12 cellular contexts compared by ENCODE assay signal in the genomic region with DNA sequence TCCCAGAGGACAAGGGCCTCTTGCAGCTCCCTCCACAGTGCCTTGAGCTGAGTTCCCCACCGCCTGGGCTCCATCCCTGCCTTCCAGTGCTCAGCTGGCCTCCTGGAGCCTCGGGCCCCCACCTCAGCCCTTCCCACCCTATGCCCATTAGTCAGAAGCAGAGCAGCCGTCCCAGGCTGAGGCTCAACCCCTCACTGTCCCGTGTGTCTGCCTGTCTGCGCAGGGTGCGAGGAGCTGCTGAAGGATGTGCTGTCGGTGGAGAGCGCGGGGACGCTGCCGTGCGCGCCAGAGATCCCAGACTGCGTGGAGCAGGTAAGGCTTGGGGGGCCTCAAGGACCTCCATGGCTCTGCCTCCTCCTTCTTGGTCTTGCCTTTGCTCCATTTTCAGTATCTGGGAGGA. TPM values are rescaled to one million over a fixed set of nuclear protein-coding genes. Genes with fewer than 3 reads are reported as not detected.
DNase-seq lines count a peak whose midpoint lies in the region; ATAC-seq, FAIRE-seq and TF ChIP-seq lines count a peak whose summit lies in the region.
"Had no signal": no experiment of that assay in that cellular context is flagged by ENCODE, and none has a peak within 500 bp of the region (broad histone marks: within the 10 kb centered on the region; RNA-seq: fewer than 3 reads in every experiment).

No MANE protein-coding gene starts in this region.

- no peaks in the 10 kb centered on the region for H3K23me2 ChIP-seq in H1 (ENCODE audit: low read depth, low read length)

- no peaks in the 10 kb centered on the region for H3F3A ChIP-seq in Loucy (ENCODE audit: low read depth)

- H2BK5ac ChIP-seq in H1 (ENCODE audit: low read depth, low read length) = no peak overlapping the region

- H4K20me1 ChIP-seq in Loucy (ENCODE audit: insufficient read depth, low read length, poor library complexity, severe bottlenecking) (no peaks in the 10 kb centered on the region), H1 (replicated peaks in 1 of 2; ENCODE audit: control insufficient read depth in 1 of 2, insufficient read depth in 2 of 2, low read length in 2 of 2) (no peaks in the 10 kb centered on the region), osteoblast (ENCODE audit: insufficient read depth, low read length) (no peaks in the 10 kb centered on the region)

- peak; percentile 58 for DNase-seq in activated effector memory CD4-positive, alpha-beta T cell treated with anti-CD3 and anti-CD28 coated beads, Interleukin-2, amount 50 U/mL, for 16 hours
- no peak for DNase-seq in activated effector memory CD4-positive, alpha-beta T cell treated with Interleukin-2 at 50 U/mL for 16 hours
- DNase-seq in H1 (ENCODE audit: low read depth in 1 of 2, low spot score in 2 of 2) = no peak
- peak; percentile 37 for DNase-seq in osteoblast (ENCODE audit: insufficient read length, low spot score, missing footprints)
- no peak for DNase-seq in NCI-H446 treated with DMSO at 0.1 percent for 48 hours (lab: John Stamatoyannopoulos, UW)
- DNase-seq in hippocampal formation (lab: John Stamatoyannopoulos, UW) = no peak
- DNase-seq: DMS53, GM23248, H7 had no signal

- WGBS in H1 (ENCODE audit: extremely low coverage in 1 of 2, insufficient coverage in 1 of 2, insufficient read length in 1 of 2, insufficient replicate concordance in 2 of 2, low coverage in 1 of 2, low lambda C conversion rate in 2 of 2, missing lambda C conversion rate in 1 of 2), 2 experiments = 94% methylated on average over 14 of the region's 14 CpGs; no CpG with 5 or more reads in 1 of the 2 experiments

- H2BK20ac ChIP-seq in H1 (ENCODE audit: low read length) = no peak overlapping the region

- H3K79me1 ChIP-seq in H1 (ENCODE audit: low read depth, low read length) = no peaks in the 10 kb centered on the region

- POLR2A ChIA-PET in H1 (lab: Charles Lee; ENCODE audit: partially characterized antibody) = interaction anchor here (1.8 kb wide), 1 partner anchor 16 kb away, joined by 4 read pairs; no protein-coding TSS in a partner anchor

- CTCF ChIA-PET in H1 (lab: Charles Lee; ENCODE audit: partially characterized antibody) = interaction anchor here (0.9 to 17.3 kb wide), 10 partner anchors 10 to 423 kb away, joined by 3 to 325 read pairs (median 4); no protein-coding TSS in a partner anchor

- ATAC-seq in HG03439 (IDR thresholded peaks at IDR 0.05; ENCODE audit: unreplicated experiment) = no peak

- 0 out of 2 replicates have a peak overlapping the region, but pooled peaks have one; percentile 6 for H2AK5ac ChIP-seq in H1 (ENCODE audit: low read depth, low read length)

- H4K5ac ChIP-seq in H1 (ENCODE audit: insufficient read length, low read depth, low read length) = no peak overlapping the region

- peak overlapping the region; percentile 49 for H3K9ac ChIP-seq in Loucy (ENCODE audit: low read depth, low read length, poor library complexity, severe bottlenecking)
- no peak overlapping the region for H3K9ac ChIP-seq in H1 (replicated peaks in 1 of 4; ENCODE audit: extremely low read depth in 1 of 4, low read depth in 3 of 4, low read length in 3 of 4)
- H3K9ac ChIP-seq: GM23248 had no signal

- no peak for TF ChIP-seq EP300 in H1 (IDR thresholded peaks at IDR 0.05; ENCODE audit: borderline replicate concordance in 1 of 2, low read depth in 2 of 2, low read length in 2 of 2)

- no peak overlapping the region for H2BK15ac ChIP-seq in H1 (ENCODE audit: low read length)

- H3K9me3 ChIP-seq in Loucy (ENCODE audit: insufficient read depth, low read depth, low read length) = no peaks in the 10 kb centered on the region
- no peaks in the 10 kb centered on the region for H3K9me3 ChIP-seq in H1 (ENCODE audit: insufficient read depth in 2 of 2, low read depth in 1 of 2, low read length in 1 of 2)
- no peaks in the 10 kb centered on the region for H3K9me3 ChIP-seq in osteoblast (ENCODE audit: low read depth, low read length)

- H3K18ac ChIP-seq in H1 (ENCODE audit: extremely low read depth, low read length) = no peak overlapping the region; the same call in 1 of the 2 replicates

- no peak overlapping the region for H3K27ac ChIP-seq in H1 (ENCODE audit: low read depth, low read length)
- no peak overlapping the region for H3K27ac ChIP-seq in osteoblast (ENCODE audit: low read depth, low read length)
- H3K27ac ChIP-seq: 22Rv1, GM23248 had no signal

- H3K36me3 ChIP-seq in Loucy (ENCODE audit: insufficient read depth, low read length) (no peaks in the 10 kb centered on the region), H1 (ENCODE audit: control insufficient read depth in 2 of 4, insufficient read depth in 4 of 4, low read length in 3 of 4) (no peaks in the 10 kb centered on the region), osteoblast (ENCODE audit: insufficient read depth, low read length) (no peaks in the 10 kb centered on the region)

- no peak for FAIRE-seq in H1 (lab: Jason Lieb, UNC)

- H2BK12ac ChIP-seq in H1 (ENCODE audit: low read depth, low read length) = peak overlapping the region; percentile 33; the same call in 1 of the 2 replicates

- no peak overlapping the region for H2BK120ac ChIP-seq in H1 (replicated peaks; ENCODE audit: low read depth, low read length)

- TF ChIP-seq RAD21 in H1 (IDR thresholded peaks at IDR 0.05 in 1 of 2, conservative IDR thresholded peaks at IDR 0.05 in 1 of 2; ENCODE audit: low read depth in 2 of 2, low read length in 2 of 2) = no peak

- no peak overlapping the region for H3K4ac ChIP-seq in H1 (replicated peaks; ENCODE audit: insufficient read length, low read depth, low read length)

- H3K4me3 ChIP-seq in Loucy (ENCODE audit: low read length, poor library complexity, severe bottlenecking) (peak overlapping the region; percentile 69), H1 (ENCODE audit: extremely low read depth in 1 of 4, insufficient read depth in 2 of 4, low read depth in 3 of 4, low read length in 4 of 4) (no peak overlapping the region), osteoblast (ENCODE audit: insufficient read depth, low read length) (no peak overlapping the region)
- H3K4me3 ChIP-seq: GM23248 had no signal

- H4K91ac ChIP-seq in H1 (replicated peaks; ENCODE audit: insufficient read length, low read length) = peak overlapping the region; percentile 16

- H3K9me2 ChIP-seq in Loucy (replicated peaks; ENCODE audit: low read depth, low read length) = no peaks in the 10 kb centered on the region

- no peak for TF ChIP-seq POLR2A in H1 (IDR thresholded peaks at IDR 0.05; ENCODE audit: control extremely low read depth in 1 of 2, low read depth in 2 of 2, low read length in 2 of 2)

- no peak overlapping the region for H3K23ac ChIP-seq in H1 (ENCODE audit: insufficient read length)

- peaks cover 50% of the 10 kb centered on the region for H3K4me1 ChIP-seq in Loucy (ENCODE audit: insufficient read depth, low read length, poor library complexity, severe bottlenecking)
- peaks cover 0 to 11% (median 3%) of the 10 kb centered on the region in 4 experiments; a peak in 3 of 7 replicates for H3K4me1 ChIP-seq in H1 (replicated peaks in 1 of 4; ENCODE audit: control insufficient read depth in 3 of 4, insufficient read depth in 4 of 4, low read length in 3 of 4)
- H3K4me1 ChIP-seq in osteoblast (ENCODE audit: insufficient read depth, low read length) = peaks cover 3% of the 10 kb centered on the region

- H3K27me3 ChIP-seq in Loucy (ENCODE audit: insufficient read depth, low read length, poor library complexity, severe bottlenecking) (no peaks in the 10 kb centered on the region), H1 (replicated peaks in 1 of 4; ENCODE audit: control insufficient read depth in 3 of 4, extremely low read depth in 1 of 4, insufficient read depth in 3 of 4, low read length in 3 of 4) (no peaks in the 10 kb centered on the region), osteoblast (ENCODE audit: insufficient read depth, low read length) (peaks cover 33% of the 10 kb centered on the region)

- 0 out of 2 replicates have a peak overlapping the region, but pooled peaks have one; percentile 8 for H4K8ac ChIP-seq in H1 (ENCODE audit: extremely low read depth, insufficient read depth, low read length)

- H3K14ac ChIP-seq in H1 (ENCODE audit: insufficient read length) = no peak overlapping the region

- H3K4me2 ChIP-seq in Loucy (ENCODE audit: low read depth, low read length, poor library complexity, severe bottlenecking) (peak overlapping the region; percentile 91), H1 (ENCODE audit: insufficient read depth in 1 of 2, low read depth in 2 of 2, low read length in 2 of 2) (no peak overlapping the region), osteoblast (ENCODE audit: insufficient read depth, low read length) (no peak overlapping the region)

- H2AFZ ChIP-seq in Loucy (ENCODE audit: low read length) (no peak overlapping the region), H1 (ENCODE audit: low read length) (no peak overlapping the region), osteoblast (ENCODE audit: low read length) (no peak overlapping the region)
- H2AFZ ChIP-seq: GM23248 had no signal

- H3K79me2 ChIP-seq in Loucy (ENCODE audit: insufficient read depth, low read length) (0 out of 2 replicates have a peak, but pooled peaks cover 12% of the 10 kb centered on the region), H1 (ENCODE audit: control insufficient read depth in 1 of 2, insufficient read depth in 2 of 2, low read length in 2 of 2) (no peaks in the 10 kb centered on the region), osteoblast (ENCODE audit: insufficient read depth, low read length) (no peaks in the 10 kb centered on the region)

- H3K56ac ChIP-seq in H1 (replicated peaks; ENCODE audit: insufficient read length, low read depth, low read length) = no peak overlapping the region

- TF ChIP-seq CTCF in Loucy (conservative IDR thresholded peaks at IDR 0.05; ENCODE audit: low read length) (no peak), H1 (IDR thresholded peaks at IDR 0.05; ENCODE audit: control extremely low read depth in 1 of 3, insufficient read depth in 1 of 3, low read depth in 1 of 3, low read length in 3 of 3) (no peak), osteoblast (IDR thresholded peaks at IDR 0.05; ENCODE audit: extremely low read depth, low read depth, low read length) (no peak)

TF ChIP-seq in H1, 55 proteins besides CTCF, POLR2A, EP300 and RAD21 (continues in another document):
- TF ChIP-seq SIN3A (conservative IDR thresholded peaks at IDR 0.05 in 1 of 2, IDR thresholded peaks at IDR 0.05 in 1 of 2; ENCODE audit: low read depth in 1 of 2, low read length in 2 of 2) = no peak

RNA-seq across cellular contexts. Expression of a gene that starts 42.3 kb away (rescaled TPM):
- 53.2 and 60.5 TPM in 2 replicates for total RNA-seq in H1 (2021; fragmentation: NEBNext Ultra II Directional; extraction: Animal tissue kit (Norgen Biotek cat#: 25700))
- polyA plus RNA-seq in H1 (2011; rRNA removed) = 21.7 and 26.0 TPM in 2 replicates
- 34.7 TPM for polyA plus RNA-seq in H1 (2011; cell fraction: cytosol; rRNA removed)
- 41.3 TPM for polyA plus RNA-seq in H1 (2011; cell fraction: nucleus; rRNA removed)
- polyA plus RNA-seq in H1 (2012, experiment 1 of 2) = 25.5 to 36.8 TPM (median 34.5 TPM) in 4 replicates
- polyA plus RNA-seq in H1 (2012, experiment 2 of 2) = 13.8 TPM
- 20.5 TPM for polyA plus RNA-seq in H1 (2013, experiment 1 of 2)
- 20.5 TPM for polyA plus RNA-seq in H1 (2013, experiment 2 of 2)
- 44.4 and 58.7 TPM in 2 replicates for polyA minus RNA-seq in H1 (2011; rRNA and poly(A)+ RNA removed)
- polyA minus RNA-seq in H1 (2011; cell fraction: cytosol; rRNA and poly(A)+ RNA removed) = 33.5 TPM
- 37.3 TPM for polyA minus RNA-seq in H1 (2011; cell fraction: nucleus; rRNA and poly(A)+ RNA removed)
- 0.29 and 0.72 TPM in 2 replicates for total RNA-seq in osteoblast

Comparison
In these comparisons a context has a peak if more than half of its experiments do, and no peak if none do; other contexts are left out.
1. DNase-seq: peak in activated effector memory CD4-positive, alpha-beta T cell treated with anti-CD3 and anti-CD28 coated beads, Interleukin-2, amount 50 U/mL, for 16 hours (single experiment) and osteoblast (single experiment); none in activated effector memory CD4-positive, alpha-beta T cell treated with Interleukin-2 at 50 U/mL for 16 hours (single experiment), H1 (0 of 2), NCI-H446 treated with DMSO at 0.1 percent for 48 hours (single experiment) and hippocampal formation (0 of 2).
2. RNA of a gene that starts 42.3 kb away (total RNA-seq): 53.2 to 60.5 TPM in H1; 0.29 to 0.72 TPM in osteoblast; every median in the first group is over 10 times any median in the second.